In genomic region chr18:68301436-68301835, GRCh38 we compare ENCODE assay signal across 33 cellular contexts.
"Had no signal": no experiment of that assay in that cellular context is flagged by ENCODE, and none has a peak within 500 bp of the region (broad histone marks: within the 10 kb centered on the region; RNA-seq: fewer than 3 reads in every experiment).

No MANE protein-coding gene starts in this region.

- H3K27me3 ChIP-seq: adrenal gland, body of pancreas, brain microvascular endothelial cell, breast epithelium had no signal

- FAIRE-seq: astrocyte, TTC549 had no signal

- ATAC-seq: activated CD8-positive, alpha-beta T cell treated with anti-CD3 and anti-CD28 coated beads for 36 hours; activated naive CD4-positive, alpha-beta T cell treated with anti-CD3 and anti-CD28 coated beads, Interleukin-2, amount 50 U/mL, for 72 hours; activated T-cell treated with anti-CD3 and anti-CD28 coated beads, Interleukin-2, amount 50 U/mL, for 4 hours; activated T-cell treated with anti-CD3 and anti-CD28 coated beads, Interleukin-2, amount 50 U/mL, for 72 hours; activated T-helper 17 cell treated with anti-CD3 and anti-CD28 coated beads, Interleukin-2, amount 50 U/mL, for 72 hours; body of pancreas had no signal

- H3K27ac ChIP-seq: adrenal gland, body of pancreas, brain microvascular endothelial cell, breast epithelium, VCaP had no signal

- H3K9me3 ChIP-seq: adrenal gland, body of pancreas, breast epithelium had no signal

- H3K36me3 ChIP-seq: adrenal gland, brain microvascular endothelial cell, breast epithelium had no signal

- DNase-seq: activated B cell treated with CpG ODN at 0.5 μM for 24 hours; activated CD4-positive, alpha-beta memory T cell treated with anti-CD3 and anti-CD28 coated beads for 36 hours; activated CD4-positive, alpha-beta T cell treated with anti-CD3 and anti-CD28 coated beads for 4 hours; activated CD4-positive, alpha-beta T cell treated with anti-CD3 and anti-CD28 coated beads, Interleukin-2, amount 10 ng/mL, durations not matched to agents 24 days and 14 days; activated CD4-positive, alpha-beta T cell treated with anti-CD3 and anti-CD28 coated beads, Interleukin-2, amount 50 U/mL, for 1 hour; activated CD4-positive, alpha-beta T cell treated with anti-CD3 and anti-CD28 coated beads, Interleukin-2, amount 50 U/mL, for 4 hours; activated CD4-positive, CD25-positive, alpha-beta regulatory T cell treated with anti-CD3 and anti-CD28 coated beads, Interleukin-2, amount 50 U/mL, for 72 hours; activated CD8-positive, alpha-beta memory T cell treated with anti-CD3 and anti-CD28 coated beads, Interleukin-2, amount 50 U/mL, for 4 hours; activated CD8-positive, alpha-beta T cell treated with anti-CD3 and anti-CD28 coated beads for 36 hours; activated effector memory CD4-positive, alpha-beta T cell treated with anti-CD3 and anti-CD28 coated beads, Interleukin-2, amount 50 U/mL, for 16 hours; activated gamma-delta T cell treated with Interleukin-2 at 50 U/mL for 16 hours; activated naive CD4-positive, alpha-beta T cell; activated naive CD4-positive, alpha-beta T cell treated with anti-CD3 and anti-CD28 coated beads for 36 hours; activated naive CD4-positive, alpha-beta T cell treated with anti-CD3 and anti-CD28 coated beads, Interleukin-2, amount 50 U/mL, for 16 hours; activated naive CD8-positive, alpha-beta T cell treated with anti-CD3 and anti-CD28 coated beads for 36 hours; activated T-cell treated with anti-CD3 and anti-CD28 coated beads for 4 hours; activated T-cell treated with anti-CD3 and anti-CD28 coated beads, Interleukin-2, amount 50 U/mL, for 1 hour; activated T-cell treated with anti-CD3 and anti-CD28 coated beads, Interleukin-2, amount 50 U/mL, for 4 hours; activated T-cell treated with anti-CD3 and anti-CD28 coated beads, Interleukin-2, amount 50 U/mL, for 72 hours; adrenal gland; amniotic stem cell; aorta; body of pancreas; brain microvascular endothelial cell; central memory CD4-positive, alpha-beta T cell; T-helper 2 cell; T-helper 9 cell had no signal

- H3K4me1 ChIP-seq: adrenal gland, body of pancreas, breast epithelium had no signal

- H3K4me3 ChIP-seq: adrenal gland, body of pancreas, breast epithelium had no signal
